1 cellular context compared by ENCODE assay signal in the genomic region with DNA sequence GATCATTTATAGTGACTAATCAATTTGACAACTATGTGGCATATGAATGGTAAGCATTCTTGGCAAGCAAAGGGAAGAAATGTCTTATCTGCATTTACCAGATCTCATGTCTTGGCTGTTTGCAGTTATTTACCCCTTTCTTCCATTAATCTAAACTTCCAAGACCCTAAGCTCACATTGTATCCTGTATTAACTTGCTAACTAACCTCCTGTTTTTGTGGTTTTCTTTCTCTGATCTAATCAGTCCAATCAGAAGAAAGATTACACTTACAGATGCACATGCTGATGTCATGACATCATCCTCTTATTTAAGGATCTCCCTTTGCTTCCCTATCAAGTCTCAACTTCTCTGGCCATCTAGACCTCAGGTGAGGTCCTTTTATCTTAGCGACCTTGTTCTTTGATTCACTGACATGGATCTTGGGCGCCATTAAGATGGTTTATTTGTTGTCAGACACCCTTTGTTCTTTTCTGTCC.
TF ChIP-seq lines count a peak whose summit lies in the region.

No MANE protein-coding gene starts in this region.

TF ChIP-seq in HEK293, 187 proteins besides CTCF, POLR2A, EP300 and RAD21 (continued from another document and continues in another):
- TF ChIP-seq, protein P1, sequence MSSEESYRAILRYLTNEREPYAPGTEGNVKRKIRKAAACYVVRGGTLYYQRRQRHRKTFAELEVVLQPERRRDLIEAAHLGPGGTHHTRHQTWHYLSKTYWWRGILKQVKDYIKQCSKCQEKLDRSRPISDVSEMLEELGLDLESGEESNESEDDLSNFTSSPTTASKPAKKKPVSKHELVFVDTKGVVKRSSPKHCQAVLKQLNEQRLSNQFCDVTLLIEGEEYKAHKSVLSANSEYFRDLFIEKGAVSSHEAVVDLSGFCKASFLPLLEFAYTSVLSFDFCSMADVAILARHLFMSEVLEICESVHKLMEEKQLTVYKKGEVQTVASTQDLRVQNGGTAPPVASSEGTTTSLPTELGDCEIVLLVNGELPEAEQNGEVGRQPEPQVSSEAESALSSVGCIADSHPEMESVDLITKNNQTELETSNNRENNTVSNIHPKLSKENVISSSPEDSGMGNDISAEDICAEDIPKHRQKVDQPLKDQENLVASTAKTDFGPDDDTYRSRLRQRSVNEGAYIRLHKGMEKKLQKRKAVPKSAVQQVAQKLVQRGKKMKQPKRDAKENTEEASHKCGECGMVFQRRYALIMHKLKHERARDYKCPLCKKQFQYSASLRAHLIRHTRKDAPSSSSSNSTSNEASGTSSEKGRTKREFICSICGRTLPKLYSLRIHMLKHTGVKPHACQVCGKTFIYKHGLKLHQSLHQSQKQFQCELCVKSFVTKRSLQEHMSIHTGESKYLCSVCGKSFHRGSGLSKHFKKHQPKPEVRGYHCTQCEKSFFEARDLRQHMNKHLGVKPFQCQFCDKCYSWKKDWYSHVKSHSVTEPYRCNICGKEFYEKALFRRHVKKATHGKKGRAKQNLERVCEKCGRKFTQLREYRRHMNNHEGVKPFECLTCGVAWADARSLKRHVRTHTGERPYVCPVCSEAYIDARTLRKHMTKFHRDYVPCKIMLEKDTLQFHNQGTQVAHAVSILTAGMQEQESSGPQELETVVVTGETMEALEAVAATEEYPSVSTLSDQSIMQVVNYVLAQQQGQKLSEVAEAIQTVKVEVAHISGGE (tag by site-specific recombination; conservative IDR thresholded peaks at IDR 0.05; ENCODE audit: low read depth): no peak
- TF ChIP-seq REPIN1 (tag by site-specific recombination; IDR thresholded peaks at IDR 0.05; ENCODE audit: low read depth) (no peak), ZNF521 (tag by site-specific recombination; IDR thresholded peaks at IDR 0.05) (no peak), ZNF423 (tag by site-specific recombination; IDR thresholded peaks at IDR 0.05) (no peak), ZNF433 (tag by site-specific recombination; IDR thresholded peaks at IDR 0.05; ENCODE audit: low read depth) (no peak), ZNF548 (tag by site-specific recombination; IDR thresholded peaks at IDR 0.05) (no peak), ZNF366 (tag by site-specific recombination; conservative IDR thresholded peaks at IDR 0.05) (peak; percentile 58), ZFP41 (tag by site-specific recombination; IDR thresholded peaks at IDR 0.05; ENCODE audit: borderline replicate concordance) (no peak), ZNF341 (tag by site-specific recombination; IDR thresholded peaks at IDR 0.05; ENCODE audit: low read depth) (no peak), ZNF404 (tag by site-specific recombination; IDR thresholded peaks at IDR 0.05) (no peak), ZNF214 (tag by site-specific recombination; IDR thresholded peaks at IDR 0.05; ENCODE audit: borderline replicate concordance) (no peak), ZIC2 (tag by site-specific recombination; IDR thresholded peaks at IDR 0.05) (no peak), ZNF571 (tag by site-specific recombination; IDR thresholded peaks at IDR 0.05) (no peak), ZNF335 (tag by site-specific recombination; conservative IDR thresholded peaks at IDR 0.05) (no peak), ZNF175 (tag by site-specific recombination; IDR thresholded peaks at IDR 0.05) (no peak), ZNF121 (tag by site-specific recombination; IDR thresholded peaks at IDR 0.05) (no peak), ZNF660 (tag by site-specific recombination; IDR thresholded peaks at IDR 0.05) (no peak), IKZF3 (tag by site-specific recombination; IDR thresholded peaks at IDR 0.05) (no peak), ZNF350 (tag by site-specific recombination; IDR thresholded peaks at IDR 0.05) (no peak), ZBTB10 (tag by site-specific recombination; IDR thresholded peaks at IDR 0.05) (no peak), ZBTB21 (tag by site-specific recombination; IDR thresholded peaks at IDR 0.05) (no peak), EGR2 (tag by site-specific recombination; IDR thresholded peaks at IDR 0.05; ENCODE audit: low read depth) (no peak), TCF7L2 (IDR thresholded peaks at IDR 0.05; ENCODE audit: borderline replicate concordance, low read depth, low read length) (no peak), ZNF248 (tag by site-specific recombination; IDR thresholded peaks at IDR 0.05) (no peak), HOXA7 (CRISPR knock-in tag; IDR thresholded peaks at IDR 0.05; ENCODE audit: borderline replicate concordance) (no peak), ZNF501 (tag by site-specific recombination; IDR thresholded peaks at IDR 0.05) (0 out of 2 replicates have a peak, but pooled peaks have one; percentile 25), OVOL3 (tag by site-specific recombination; IDR thresholded peaks at IDR 0.05) (no peak), ZNF132 (tag by site-specific recombination; IDR thresholded peaks at IDR 0.05; ENCODE audit: borderline replicate concordance) (no peak)
- TF ChIP-seq, protein P2, sequence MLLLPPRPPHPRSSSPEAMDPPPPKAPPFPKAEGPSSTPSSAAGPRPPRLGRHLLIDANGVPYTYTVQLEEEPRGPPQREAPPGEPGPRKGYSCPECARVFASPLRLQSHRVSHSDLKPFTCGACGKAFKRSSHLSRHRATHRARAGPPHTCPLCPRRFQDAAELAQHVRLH (tag by site-specific recombination; IDR thresholded peaks at IDR 0.05): no peak
- TF ChIP-seq, protein P3, sequence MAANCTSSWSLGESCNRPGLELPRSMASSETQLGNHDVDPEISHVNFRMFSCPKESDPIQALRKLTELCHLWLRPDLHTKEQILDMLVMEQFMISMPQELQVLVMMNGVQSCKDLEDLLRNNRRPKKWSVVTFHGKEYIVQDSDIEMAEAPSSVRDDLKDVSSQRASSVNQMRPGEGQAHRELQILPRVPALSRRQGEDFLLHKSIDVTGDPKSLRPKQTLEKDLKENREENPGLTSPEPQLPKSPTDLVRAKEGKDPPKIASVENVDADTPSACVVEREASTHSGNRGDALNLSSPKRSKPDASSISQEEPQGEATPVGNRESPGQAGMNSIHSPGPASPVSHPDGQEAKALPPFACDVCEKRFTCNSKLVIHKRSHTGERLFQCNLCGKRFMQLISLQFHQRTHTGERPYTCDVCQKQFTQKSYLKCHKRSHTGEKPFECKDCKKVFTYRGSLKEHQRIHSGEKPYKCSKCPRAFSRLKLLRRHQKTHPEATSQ (tag by site-specific recombination; IDR thresholded peaks at IDR 0.05): no peak
- TF ChIP-seq, protein P4, sequence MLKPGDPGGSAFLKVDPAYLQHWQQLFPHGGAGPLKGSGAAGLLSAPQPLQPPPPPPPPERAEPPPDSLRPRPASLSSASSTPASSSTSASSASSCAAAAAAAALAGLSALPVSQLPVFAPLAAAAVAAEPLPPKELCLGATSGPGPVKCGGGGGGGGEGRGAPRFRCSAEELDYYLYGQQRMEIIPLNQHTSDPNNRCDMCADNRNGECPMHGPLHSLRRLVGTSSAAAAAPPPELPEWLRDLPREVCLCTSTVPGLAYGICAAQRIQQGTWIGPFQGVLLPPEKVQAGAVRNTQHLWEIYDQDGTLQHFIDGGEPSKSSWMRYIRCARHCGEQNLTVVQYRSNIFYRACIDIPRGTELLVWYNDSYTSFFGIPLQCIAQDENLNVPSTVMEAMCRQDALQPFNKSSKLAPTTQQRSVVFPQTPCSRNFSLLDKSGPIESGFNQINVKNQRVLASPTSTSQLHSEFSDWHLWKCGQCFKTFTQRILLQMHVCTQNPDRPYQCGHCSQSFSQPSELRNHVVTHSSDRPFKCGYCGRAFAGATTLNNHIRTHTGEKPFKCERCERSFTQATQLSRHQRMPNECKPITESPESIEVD (tag by site-specific recombination; IDR thresholded peaks at IDR 0.05): no peak
- TF ChIP-seq, protein P5, sequence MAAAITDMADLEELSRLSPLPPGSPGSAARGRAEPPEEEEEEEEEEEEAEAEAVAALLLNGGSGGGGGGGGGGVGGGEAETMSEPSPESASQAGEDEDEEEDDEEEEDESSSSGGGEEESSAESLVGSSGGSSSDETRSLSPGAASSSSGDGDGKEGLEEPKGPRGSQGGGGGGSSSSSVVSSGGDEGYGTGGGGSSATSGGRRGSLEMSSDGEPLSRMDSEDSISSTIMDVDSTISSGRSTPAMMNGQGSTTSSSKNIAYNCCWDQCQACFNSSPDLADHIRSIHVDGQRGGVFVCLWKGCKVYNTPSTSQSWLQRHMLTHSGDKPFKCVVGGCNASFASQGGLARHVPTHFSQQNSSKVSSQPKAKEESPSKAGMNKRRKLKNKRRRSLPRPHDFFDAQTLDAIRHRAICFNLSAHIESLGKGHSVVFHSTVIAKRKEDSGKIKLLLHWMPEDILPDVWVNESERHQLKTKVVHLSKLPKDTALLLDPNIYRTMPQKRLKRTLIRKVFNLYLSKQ (tag by site-specific recombination; IDR thresholded peaks at IDR 0.05; ENCODE audit: borderline replicate concordance): no peak
- TF ChIP-seq, protein P6, sequence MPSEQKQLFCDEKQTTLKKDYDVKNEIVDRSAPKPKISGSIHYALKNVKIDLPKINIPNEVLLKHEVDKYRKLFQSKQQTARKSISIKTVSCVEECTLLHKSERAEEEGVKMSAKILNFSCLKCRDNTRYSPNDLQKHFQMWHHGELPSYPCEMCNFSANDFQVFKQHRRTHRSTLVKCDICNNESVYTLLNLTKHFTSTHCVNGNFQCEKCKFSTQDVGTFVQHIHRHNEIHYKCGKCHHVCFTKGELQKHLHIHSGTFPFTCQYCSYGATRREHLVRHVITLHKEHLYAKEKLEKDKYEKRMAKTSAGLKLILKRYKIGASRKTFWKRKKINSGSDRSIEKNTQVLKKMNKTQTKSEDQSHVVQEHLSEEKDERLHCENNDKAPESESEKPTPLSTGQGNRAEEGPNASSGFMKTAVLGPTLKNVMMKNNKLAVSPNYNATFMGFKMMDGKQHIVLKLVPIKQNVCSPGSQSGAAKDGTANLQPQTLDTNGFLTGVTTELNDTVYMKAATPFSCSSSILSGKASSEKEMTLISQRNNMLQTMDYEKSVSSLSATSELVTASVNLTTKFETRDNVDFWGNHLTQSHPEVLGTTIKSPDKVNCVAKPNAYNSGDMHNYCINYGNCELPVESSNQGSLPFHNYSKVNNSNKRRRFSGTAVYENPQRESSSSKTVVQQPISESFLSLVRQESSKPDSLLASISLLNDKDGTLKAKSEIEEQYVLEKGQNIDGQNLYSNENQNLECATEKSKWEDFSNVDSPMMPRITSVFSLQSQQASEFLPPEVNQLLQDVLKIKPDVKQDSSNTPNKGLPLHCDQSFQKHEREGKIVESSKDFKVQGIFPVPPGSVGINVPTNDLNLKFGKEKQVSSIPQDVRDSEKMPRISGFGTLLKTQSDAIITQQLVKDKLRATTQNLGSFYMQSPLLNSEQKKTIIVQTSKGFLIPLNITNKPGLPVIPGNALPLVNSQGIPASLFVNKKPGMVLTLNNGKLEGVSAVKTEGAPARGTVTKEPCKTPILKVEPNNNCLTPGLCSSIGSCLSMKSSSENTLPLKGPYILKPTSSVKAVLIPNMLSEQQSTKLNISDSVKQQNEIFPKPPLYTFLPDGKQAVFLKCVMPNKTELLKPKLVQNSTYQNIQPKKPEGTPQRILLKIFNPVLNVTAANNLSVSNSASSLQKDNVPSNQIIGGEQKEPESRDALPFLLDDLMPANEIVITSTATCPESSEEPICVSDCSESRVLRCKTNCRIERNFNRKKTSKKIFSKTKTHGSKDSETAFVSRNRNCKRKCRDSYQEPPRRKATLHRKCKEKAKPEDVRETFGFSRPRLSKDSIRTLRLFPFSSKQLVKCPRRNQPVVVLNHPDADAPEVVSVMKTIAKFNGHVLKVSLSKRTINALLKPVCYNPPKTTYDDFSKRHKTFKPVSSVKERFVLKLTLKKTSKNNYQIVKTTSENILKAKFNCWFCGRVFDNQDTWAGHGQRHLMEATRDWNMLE (tag by site-specific recombination; conservative IDR thresholded peaks at IDR 0.05; ENCODE audit: low read depth): no peak
- TF ChIP-seq, protein P7, sequence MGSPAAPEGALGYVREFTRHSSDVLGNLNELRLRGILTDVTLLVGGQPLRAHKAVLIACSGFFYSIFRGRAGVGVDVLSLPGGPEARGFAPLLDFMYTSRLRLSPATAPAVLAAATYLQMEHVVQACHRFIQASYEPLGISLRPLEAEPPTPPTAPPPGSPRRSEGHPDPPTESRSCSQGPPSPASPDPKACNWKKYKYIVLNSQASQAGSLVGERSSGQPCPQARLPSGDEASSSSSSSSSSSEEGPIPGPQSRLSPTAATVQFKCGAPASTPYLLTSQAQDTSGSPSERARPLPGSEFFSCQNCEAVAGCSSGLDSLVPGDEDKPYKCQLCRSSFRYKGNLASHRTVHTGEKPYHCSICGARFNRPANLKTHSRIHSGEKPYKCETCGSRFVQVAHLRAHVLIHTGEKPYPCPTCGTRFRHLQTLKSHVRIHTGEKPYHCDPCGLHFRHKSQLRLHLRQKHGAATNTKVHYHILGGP (tag by site-specific recombination; IDR thresholded peaks at IDR 0.05): no peak
- TF ChIP-seq, protein P8, sequence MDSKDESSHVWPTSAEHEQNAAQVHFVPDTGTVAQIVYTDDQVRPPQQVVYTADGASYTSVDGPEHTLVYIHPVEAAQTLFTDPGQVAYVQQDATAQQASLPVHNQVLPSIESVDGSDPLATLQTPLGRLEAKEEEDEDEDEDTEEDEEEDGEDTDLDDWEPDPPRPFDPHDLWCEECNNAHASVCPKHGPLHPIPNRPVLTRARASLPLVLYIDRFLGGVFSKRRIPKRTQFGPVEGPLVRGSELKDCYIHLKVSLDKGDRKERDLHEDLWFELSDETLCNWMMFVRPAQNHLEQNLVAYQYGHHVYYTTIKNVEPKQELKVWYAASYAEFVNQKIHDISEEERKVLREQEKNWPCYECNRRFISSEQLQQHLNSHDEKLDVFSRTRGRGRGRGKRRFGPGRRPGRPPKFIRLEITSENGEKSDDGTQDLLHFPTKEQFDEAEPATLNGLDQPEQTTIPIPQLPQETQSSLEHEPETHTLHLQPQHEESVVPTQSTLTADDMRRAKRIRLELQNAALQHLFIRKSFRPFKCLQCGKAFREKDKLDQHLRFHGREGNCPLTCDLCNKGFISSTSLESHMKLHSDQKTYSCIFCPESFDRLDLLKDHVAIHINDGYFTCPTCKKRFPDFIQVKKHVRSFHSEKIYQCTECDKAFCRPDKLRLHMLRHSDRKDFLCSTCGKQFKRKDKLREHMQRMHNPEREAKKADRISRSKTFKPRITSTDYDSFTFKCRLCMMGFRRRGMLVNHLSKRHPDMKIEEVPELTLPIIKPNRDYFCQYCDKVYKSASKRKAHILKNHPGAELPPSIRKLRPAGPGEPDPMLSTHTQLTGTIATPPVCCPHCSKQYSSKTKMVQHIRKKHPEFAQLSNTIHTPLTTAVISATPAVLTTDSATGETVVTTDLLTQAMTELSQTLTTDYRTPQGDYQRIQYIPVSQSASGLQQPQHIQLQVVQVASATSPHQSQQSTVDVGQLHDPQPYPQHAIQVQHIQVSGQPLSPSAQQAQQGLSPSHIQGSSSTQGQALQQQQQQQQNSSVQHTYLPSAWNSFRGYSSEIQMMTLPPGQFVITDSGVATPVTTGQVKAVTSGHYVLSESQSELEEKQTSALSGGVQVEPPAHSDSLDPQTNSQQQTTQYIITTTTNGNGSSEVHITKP (tag by site-specific recombination; IDR thresholded peaks at IDR 0.05): no peak
